16 cellular contexts compared by ENCODE assay signal in the genomic region with DNA sequence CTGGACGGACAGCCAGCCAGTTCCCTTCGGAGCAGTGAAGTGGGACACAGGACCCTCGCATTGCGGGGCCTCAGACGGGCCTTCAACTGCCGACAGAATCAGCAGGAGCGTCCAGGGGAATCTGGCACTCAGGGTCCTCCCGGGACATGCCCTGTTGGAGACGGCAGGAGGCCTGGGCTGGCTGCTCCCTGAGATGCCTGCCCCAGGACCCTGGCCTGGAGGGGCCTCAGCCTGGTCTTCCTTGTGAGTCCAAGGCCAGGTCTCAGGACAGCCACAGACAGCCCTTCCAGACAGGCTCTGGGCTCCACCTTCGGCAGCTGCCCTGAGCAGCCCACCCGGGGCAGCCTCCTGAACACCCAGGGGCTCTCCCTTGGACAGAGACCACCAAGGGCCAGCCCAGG. TPM values are rescaled to one million over a fixed set of nuclear protein-coding genes. Genes with fewer than 3 reads are reported as not detected.
A peak's percentile ranks its signal among the peaks of the same experiment; 100 is the strongest.
DNase-seq lines count a peak whose midpoint lies in the region; ATAC-seq, FAIRE-seq and TF ChIP-seq lines count a peak whose summit lies in the region.
"Had no signal": no experiment of that assay in that cellular context is flagged by ENCODE, and none has a peak within 500 bp of the region (broad histone marks: within the 10 kb centered on the region; RNA-seq: fewer than 3 reads in every experiment).

No MANE protein-coding gene starts in this region.

- H4K91ac ChIP-seq in H9 (ENCODE audit: insufficient read length, low read depth, low read length) = no peak overlapping the region

- H2BK20ac ChIP-seq in H9 (ENCODE audit: low read depth, low read length, poor library complexity, severe bottlenecking) = no peak overlapping the region

- H3K4me1 Mint-ChIP-seq in H9 = peaks cover 3 to 7% of the 10 kb centered on the region in 2 experiments; a peak in 2 of 4 replicates

- H3K56ac ChIP-seq in H9 (ENCODE audit: insufficient read length, low read depth, low read length) = no peak overlapping the region

- intact Hi-C loops in HepG2 (cut with micrococcal nuclease; ENCODE audit: unreplicated experiment) (no loop called here), prostate gland (cut with DNase I) (no loop called here)

- ATAC-seq in HepG2 (peak; percentile 6; the same call in 1 of the 3 replicates), HG03571 (IDR thresholded peaks at IDR 0.05; ENCODE audit: unreplicated experiment) (no peak)
- ATAC-seq: GM12878 had no signal

- TF ChIP-seq POLR2A in HepG2 (IDR thresholded peaks at IDR 0.05; ENCODE audit: insufficient read depth in 1 of 2, low read depth in 2 of 2, low read length in 2 of 2) = no peak
- no peak for TF ChIP-seq POLR2A in prostate gland (IDR thresholded peaks at IDR 0.05)

- CTCF ChIA-PET in HepG2 (lab: Yijun Ruan, JAX; ENCODE audit: low intra/inter-chr PET ratio, low total read pairs) = no interaction called here

- no peaks in the 10 kb centered on the region for H4K20me1 ChIP-seq in H9 (ENCODE audit: control insufficient read depth, insufficient read depth, insufficient read length)
- no peaks in the 10 kb centered on the region for H4K20me1 ChIP-seq in HepG2 (ENCODE audit: insufficient read depth, low read length)

- POLR2A ChIA-PET in HepG2 (lab: Yijun Ruan, JAX) = interaction anchor here (1.0 to 1.3 kb wide), 2 partner anchors 15 to 39 kb away, joined by 4 read pairs; a partner anchor contains a TSS

- H3K27ac ChIP-seq in H9 (ENCODE audit: insufficient read length, low read depth, low read length) = no peak overlapping the region
- peak overlapping the region; percentile 95 for H3K27ac ChIP-seq in VCaP
- no peak overlapping the region for H3K27ac ChIP-seq in HepG2 (ENCODE audit: extremely low read length, insufficient read depth, low read length)
- peak overlapping the region; percentile 41 to 80 for H3K27ac ChIP-seq in prostate gland
- H3K27ac ChIP-seq: SJCRH30 had no signal

- H2BK5ac ChIP-seq in H9 (ENCODE audit: insufficient read length, low read length) = no peak overlapping the region

- no peak overlapping the region for H2BK120ac ChIP-seq in H9 (ENCODE audit: low read depth, low read length, poor library complexity, severe bottlenecking)

- no peak overlapping the region for H3T11ph ChIP-seq in H9 (ENCODE audit: low read length)

- peaks cover 2% of the 10 kb centered on the region; the same call in 1 of the 2 replicates for H3K27me3 Mint-ChIP-seq in H9 (ENCODE audit: low read depth)
- H3K27me3 Mint-ChIP-seq: IgD-negative memory B cell had no signal

- in situ Hi-C loops in HepG2 (cut with HindIII; ENCODE audit: extremely low pct_ligation_motif_present, low pct_unique_long_range_greater_than_20kb) = no loop called here

- peaks cover 0 to 33% (median 27%) of the 10 kb centered on the region in 3 experiments for H3K36me3 Mint-ChIP-seq in H9 (ENCODE audit: insufficient read depth in 1 of 3, low read depth in 3 of 3)
- H3K36me3 Mint-ChIP-seq: IgD-negative memory B cell had no signal

- H3K4ac ChIP-seq in H9 (ENCODE audit: low read depth, low read length) = no peak overlapping the region

- peaks cover 15 to 18% of the 10 kb centered on the region in 2 experiments; a peak in 4 of 5 replicates for H3K36me3 ChIP-seq in HepG2 (replicated peaks in 1 of 2; ENCODE audit: control insufficient read depth in 1 of 2, insufficient read depth in 2 of 2, low read length in 2 of 2)
- peaks cover 0 to 9% of the 10 kb centered on the region in 2 donors for H3K36me3 ChIP-seq in prostate gland
- H3K36me3 ChIP-seq: SJCRH30 had no signal

- H3K27me3 ChIP-seq in H9 (ENCODE audit: insufficient read depth, low read length) (no peaks in the 10 kb centered on the region), HepG2 (ENCODE audit: control insufficient read depth in 1 of 2, insufficient read depth in 2 of 2, low read length in 2 of 2) (peaks cover 0 to 3% of the 10 kb centered on the region in 2 experiments; a peak in 1 of 5 replicates), prostate gland (replicated peaks; ENCODE audit: insufficient read depth) (no peaks in the 10 kb centered on the region)
- H3K27me3 ChIP-seq: BE2C had no signal

- H3K79me1 ChIP-seq in H9 (ENCODE audit: insufficient read depth, low read depth, low read length, poor library complexity, severe bottlenecking) = no peaks in the 10 kb centered on the region

- no peak for FAIRE-seq in HepG2 (lab: Jason Lieb, UNC)
- no peak for FAIRE-seq in urothelium cell line (lab: Jason Lieb, UNC)
- FAIRE-seq: GM12878, GM18507 had no signal

- no peak overlapping the region for H3K4me3 ChIP-seq in HepG2 (replicated peaks in 1 of 3; ENCODE audit: insufficient read depth in 1 of 3, low read depth in 2 of 3, low read length in 3 of 3)
- H3K4me3 ChIP-seq in prostate gland = no peak overlapping the region
- H3K4me3 ChIP-seq: GM12878, SJCRH30 had no signal

- TF ChIP-seq EP300 in HepG2 (IDR thresholded peaks at IDR 0.05; ENCODE audit: low read depth in 2 of 2, low read length in 2 of 2) = no peak
- TF ChIP-seq EP300 in HepG2 (CRISPR knock-in tag; IDR thresholded peaks at IDR 0.05; ENCODE audit: borderline replicate concordance) = no peak

- no peaks in the 10 kb centered on the region for H3K9me3 Mint-ChIP-seq in H9
- H3K9me3 Mint-ChIP-seq: IgD-negative memory B cell had no signal

- DNase-seq in H9 = no peak
- DNase-seq in HepG2 (ENCODE audit: low spot score) = no peak
- DNase-seq in prostate gland (ENCODE audit: low spot score) = no peak
- DNase-seq in stimulated activated naive CD4-positive, alpha-beta T cell treated with Interleukin-2 at 50 U/mL for 16 hours (lab: John Stamatoyannopoulos, UW) = no peak
- DNase-seq in urothelium cell line (ENCODE audit: low spot score) = no peak
- DNase-seq: BE2C, GOT3, NCI-H187, NCI-H526 treated with DMSO at 0.1 percent for 48 hours had no signal

- H3K79me2 ChIP-seq in H9 (ENCODE audit: insufficient read depth, low read length) (no peaks in the 10 kb centered on the region), HepG2 (ENCODE audit: insufficient read depth, low read length) (no peaks in the 10 kb centered on the region)

- BruUV-seq in HepG2 (replicated peaks; lab: Mats Ljungman, UMichigan) = no TSS peak

- no peak overlapping the region for H4K8ac ChIP-seq in H9 (replicated peaks; ENCODE audit: insufficient read length, low read depth, low read length)

- no peak overlapping the region for H3K23ac ChIP-seq in H9 (ENCODE audit: insufficient read length, low read depth, low read length)

- no CpG with 5 or more reads among the region's 11 CpGs for WGBS in H9 (ENCODE audit: extremely low coverage, insufficient read length, low lambda C conversion rate)
- 99% methylated on average over 7 of the region's 11 CpGs for WGBS in HepG2 (ENCODE audit: low lambda C conversion rate)
- 82% methylated on average over 10 of the region's 11 CpGs for WGBS in prostate gland

- no peak overlapping the region for H3K14ac ChIP-seq in H9 (ENCODE audit: insufficient read depth, low read length)

- H2BK15ac ChIP-seq in H9 (ENCODE audit: low read depth, low read length) = no peak overlapping the region

- no peak overlapping the region for H3K4me2 ChIP-seq in H9 (ENCODE audit: insufficient read depth, insufficient read length, low read length)
- H3K4me2 ChIP-seq in HepG2 (ENCODE audit: low read depth, low read length) = no peak overlapping the region

- TF ChIP-seq RAD21 in HepG2 (CRISPR knock-in tag; IDR thresholded peaks at IDR 0.05) = no peak

- no peaks in the 10 kb centered on the region for H3K4me1 ChIP-seq in H9 (ENCODE audit: insufficient read depth, low read length)
- H3K4me1 ChIP-seq in HepG2 (ENCODE audit: insufficient read depth, low read length) = peaks cover 18% of the 10 kb centered on the region
- H3K4me1 ChIP-seq in prostate gland (replicated peaks) = no peaks in the 10 kb centered on the region
- H3K4me1 ChIP-seq: BE2C had no signal

- no peak overlapping the region for H2AFZ ChIP-seq in H9 (ENCODE audit: low read length)
- H2AFZ ChIP-seq in HepG2 (ENCODE audit: low read length) = no peak overlapping the region

- no peaks in the 10 kb centered on the region for H3K23me2 ChIP-seq in H9 (ENCODE audit: insufficient read length, low read depth, low read length, poor library complexity, severe bottlenecking)

- no peak overlapping the region for H2BK12ac ChIP-seq in H9 (ENCODE audit: insufficient read length, low read depth, low read length)

- no peak overlapping the region for H3K18ac ChIP-seq in H9 (ENCODE audit: insufficient read length, low read depth, low read length)

- H3K9ac ChIP-seq in H9 (ENCODE audit: extremely low read depth, insufficient read length, low read length) = no peak overlapping the region
- H3K9ac ChIP-seq in HepG2 (ENCODE audit: insufficient read depth, low read depth, low read length) = no peak overlapping the region

- H3K4me3 Mint-ChIP-seq in H9 = no peak overlapping the region
- H3K4me3 Mint-ChIP-seq: IgD-negative memory B cell had no signal

- no peak overlapping the region for H4K5ac ChIP-seq in H9 (ENCODE audit: insufficient read length, low read depth, low read length)

- no peak for TF ChIP-seq CTCF in H9 (conservative IDR thresholded peaks at IDR 0.05)
- no peak for TF ChIP-seq CTCF in VCaP (conservative IDR thresholded peaks at IDR 0.05)
- TF ChIP-seq CTCF in HepG2 (CRISPR knock-in tag; IDR thresholded peaks at IDR 0.05) = no peak
- TF ChIP-seq CTCF in prostate gland (IDR thresholded peaks at IDR 0.05) = no peak

- no peak overlapping the region for H2AK5ac ChIP-seq in H9 (ENCODE audit: insufficient read length, low read length)

- H3K27ac Mint-ChIP-seq in H9 = peak overlapping the region in 2 of 3 experiments; percentile 68 to 79; a peak in 1 of 7 replicates
- H3K27ac Mint-ChIP-seq: IgD-negative memory B cell had no signal

- H3K9me3 ChIP-seq in H9 (ENCODE audit: control insufficient read depth, low read depth, low read length) (no peaks in the 10 kb centered on the region), HepG2 (ENCODE audit: low read length) (no peaks in the 10 kb centered on the region), prostate gland (no peaks in the 10 kb centered on the region)
- H3K9me3 ChIP-seq: BE2C, SJCRH30 had no signal

RNA-seq across cellular contexts. Expression of a gene that starts 14.6 kb away (rescaled TPM):
- 27.9 and 29.3 TPM in 2 replicates for total RNA-seq in H9 (2021)
- total RNA-seq in HepG2 (2016; rRNA removed; fragmentation: Illumina TruSeq; extraction: Trizol) = 8.4 and 10.1 TPM in 2 replicates
- 1.7 and 2.1 TPM in 2 replicates for total RNA-seq in HepG2 (2016; cell fraction: cytosol; rRNA removed; fragmentation: Illumina TruSeq; extraction: Trizol; ENCODE audit: low read depth)
- 6.8 and 10.0 TPM in 2 replicates for total RNA-seq in HepG2 (2016; cell fraction: insoluble cytoplasmic fraction; rRNA removed; fragmentation: Illumina TruSeq; extraction: Trizol)
- 2.8 and 4.3 TPM in 2 replicates for total RNA-seq in HepG2 (2016; cell fraction: membrane; rRNA removed; fragmentation: Illumina TruSeq; extraction: Trizol)
- total RNA-seq in HepG2 (2016; cell fraction: nucleus; rRNA removed; fragmentation: Illumina TruSeq; extraction: Trizol) = 12.8 and 18.4 TPM in 2 replicates
- 9.6 and 16.1 TPM in 2 replicates for polyA plus RNA-seq in HepG2 (2011; rRNA removed)
- polyA plus RNA-seq in HepG2 (2011; cell fraction: cytosol; rRNA removed) = 4.5 and 6.0 TPM in 2 replicates
- polyA plus RNA-seq in HepG2 (2011; cell fraction: nucleus; rRNA removed) = 39.6 and 48.2 TPM in 2 replicates
- polyA plus RNA-seq in HepG2 (2012) = 12.3 and 14.4 TPM in 2 replicates
- polyA plus RNA-seq in HepG2 (2016; cell fraction: cytosol; fragmentation: Illumina TruSeq; extraction: Trizol; ENCODE audit: low read depth) = 0.26 and 0.46 TPM in 2 replicates
- 5.2 and 6.9 TPM in 2 replicates for polyA plus RNA-seq in HepG2 (2016; cell fraction: insoluble cytoplasmic fraction; fragmentation: Illumina TruSeq; extraction: Trizol; ENCODE audit: low read depth)
- 0.43 and 0.84 TPM in 2 replicates for polyA plus RNA-seq in HepG2 (2016; cell fraction: membrane; fragmentation: Illumina TruSeq; extraction: Trizol; ENCODE audit: low read depth)
- 17.4 and 18.8 TPM in 2 replicates for polyA plus RNA-seq in HepG2 (2016; cell fraction: nucleus; fragmentation: Illumina TruSeq; extraction: Trizol; ENCODE audit: insufficient read depth, low read depth)
- 33.2 and 74.9 TPM in 2 replicates for polyA minus RNA-seq in HepG2 (2011; rRNA and poly(A)+ RNA removed; ENCODE audit: low replicate concordance)
- polyA minus RNA-seq in HepG2 (2011; cell fraction: cytosol; rRNA and poly(A)+ RNA removed) = 41.7 and 42.0 TPM in 2 replicates
- polyA minus RNA-seq in HepG2 (2011; cell fraction: nucleus; rRNA and poly(A)+ RNA removed) = 35.3 and 47.0 TPM in 2 replicates
- 10 to 100 TPM; 37.1 to 46.1 TPM for total RNA-seq in prostate gland

RNA-seq across cellular contexts. Expression of a gene that starts 34.7 kb away (rescaled TPM):
- 2.5 and 2.7 TPM in 2 replicates for total RNA-seq in H9 (2021)
- total RNA-seq in HepG2 (2016; rRNA removed; fragmentation: Illumina TruSeq; extraction: Trizol) = not detected in 2 replicates
- total RNA-seq in HepG2 (2016; cell fraction: cytosol; rRNA removed; fragmentation: Illumina TruSeq; extraction: Trizol; ENCODE audit: low read depth) = not detected in 2 replicates
- not detected in 2 replicates for total RNA-seq in HepG2 (2016; cell fraction: insoluble cytoplasmic fraction; rRNA removed; fragmentation: Illumina TruSeq; extraction: Trizol)
- total RNA-seq in HepG2 (2016; cell fraction: membrane; rRNA removed; fragmentation: Illumina TruSeq; extraction: Trizol) = not detected in 2 replicates
- not detected in 2 replicates for total RNA-seq in HepG2 (2016; cell fraction: nucleus; rRNA removed; fragmentation: Illumina TruSeq; extraction: Trizol)
- 0.07 and 0.13 TPM in 2 replicates for polyA plus RNA-seq in HepG2 (2011; rRNA removed)
- 0.19 and 0.23 TPM in 2 replicates for polyA plus RNA-seq in HepG2 (2011; cell fraction: cytosol; rRNA removed)
- polyA plus RNA-seq in HepG2 (2011; cell fraction: nucleus; rRNA removed) = 0.45 and 0.48 TPM in 2 replicates
- polyA plus RNA-seq in HepG2 (2012) = 0.05 TPM in 1 of 2 replicates, not detected in the other
- not detected in 2 replicates for polyA plus RNA-seq in HepG2 (2016; cell fraction: cytosol; fragmentation: Illumina TruSeq; extraction: Trizol; ENCODE audit: low read depth)
- polyA plus RNA-seq in HepG2 (2016; cell fraction: insoluble cytoplasmic fraction; fragmentation: Illumina TruSeq; extraction: Trizol; ENCODE audit: low read depth) = not detected in 2 replicates
- polyA plus RNA-seq in HepG2 (2016; cell fraction: membrane; fragmentation: Illumina TruSeq; extraction: Trizol; ENCODE audit: low read depth) = not detected in 2 replicates
- polyA plus RNA-seq in HepG2 (2016; cell fraction: nucleus; fragmentation: Illumina TruSeq; extraction: Trizol; ENCODE audit: insufficient read depth, low read depth) = not detected in 2 replicates
- 0.10 and 0.84 TPM in 2 replicates for polyA minus RNA-seq in HepG2 (2011; rRNA and poly(A)+ RNA removed; ENCODE audit: low replicate concordance)
- not detected in 2 replicates for polyA minus RNA-seq in HepG2 (2011; cell fraction: cytosol; rRNA and poly(A)+ RNA removed)
- not detected in 2 replicates for polyA minus RNA-seq in HepG2 (2011; cell fraction: nucleus; rRNA and poly(A)+ RNA removed)
- total RNA-seq in prostate gland = 10 to 100 TPM in 1 of 2 donors, 1 to 10 TPM in 1; 1.8 to 12.1 TPM

RNA-seq across cellular contexts. Expression of a gene that starts 38.3 kb away (rescaled TPM):
- total RNA-seq in H9 (2021) (14.3 and 14.8 TPM in 2 replicates), HepG2 (2016; rRNA removed; fragmentation: Illumina TruSeq; extraction: Trizol) (11.6 and 12.4 TPM in 2 replicates), prostate gland (10 to 100 TPM; 18.4 to 27.9 TPM)
- 2.2 and 2.3 TPM in 2 replicates for total RNA-seq in HepG2 (2016; cell fraction: cytosol; rRNA removed; fragmentation: Illumina TruSeq; extraction: Trizol; ENCODE audit: low read depth)
- 9.6 and 12.4 TPM in 2 replicates for total RNA-seq in HepG2 (2016; cell fraction: insoluble cytoplasmic fraction; rRNA removed; fragmentation: Illumina TruSeq; extraction: Trizol)
- 6.9 and 7.8 TPM in 2 replicates for total RNA-seq in HepG2 (2016; cell fraction: membrane; rRNA removed; fragmentation: Illumina TruSeq; extraction: Trizol)
- 7.8 and 10.3 TPM in 2 replicates for total RNA-seq in HepG2 (2016; cell fraction: nucleus; rRNA removed; fragmentation: Illumina TruSeq; extraction: Trizol)
- polyA plus RNA-seq in HepG2 (2011; rRNA removed) = 10.6 and 11.5 TPM in 2 replicates
- polyA plus RNA-seq in HepG2 (2011; cell fraction: cytosol; rRNA removed) = 8.5 and 9.9 TPM in 2 replicates
- 20.2 and 24.4 TPM in 2 replicates for polyA plus RNA-seq in HepG2 (2011; cell fraction: nucleus; rRNA removed)
- 6.9 and 8.7 TPM in 2 replicates for polyA plus RNA-seq in HepG2 (2012)
- polyA plus RNA-seq in HepG2 (2016; cell fraction: cytosol; fragmentation: Illumina TruSeq; extraction: Trizol; ENCODE audit: low read depth) = 1.5 TPM in 2 replicates
- polyA plus RNA-seq in HepG2 (2016; cell fraction: insoluble cytoplasmic fraction; fragmentation: Illumina TruSeq; extraction: Trizol; ENCODE audit: low read depth) = 9.6 and 12.8 TPM in 2 replicates
- 3.9 and 4.4 TPM in 2 replicates for polyA plus RNA-seq in HepG2 (2016; cell fraction: membrane; fragmentation: Illumina TruSeq; extraction: Trizol; ENCODE audit: low read depth)
- polyA plus RNA-seq in HepG2 (2016; cell fraction: nucleus; fragmentation: Illumina TruSeq; extraction: Trizol; ENCODE audit: insufficient read depth, low read depth) = 17.0 TPM in 2 replicates
- polyA minus RNA-seq in HepG2 (2011; rRNA and poly(A)+ RNA removed; ENCODE audit: low replicate concordance) = 9.4 and 15.1 TPM in 2 replicates
- 6.5 and 6.7 TPM in 2 replicates for polyA minus RNA-seq in HepG2 (2011; cell fraction: cytosol; rRNA and poly(A)+ RNA removed)
- 5.6 and 6.2 TPM in 2 replicates for polyA minus RNA-seq in HepG2 (2011; cell fraction: nucleus; rRNA and poly(A)+ RNA removed)

RNA-seq across cellular contexts. Expression of a gene that starts 41.1 kb away (rescaled TPM):
- 0.70 and 0.79 TPM in 2 replicates for total RNA-seq in H9 (2021)
- not detected in 2 replicates for total RNA-seq in HepG2 (2016; rRNA removed; fragmentation: Illumina TruSeq; extraction: Trizol)
- total RNA-seq in HepG2 (2016; cell fraction: cytosol; rRNA removed; fragmentation: Illumina TruSeq; extraction: Trizol; ENCODE audit: low read depth) = not detected in 2 replicates
- not detected in 2 replicates for total RNA-seq in HepG2 (2016; cell fraction: insoluble cytoplasmic fraction; rRNA removed; fragmentation: Illumina TruSeq; extraction: Trizol)
- not detected in 2 replicates for total RNA-seq in HepG2 (2016; cell fraction: membrane; rRNA removed; fragmentation: Illumina TruSeq; extraction: Trizol)
- not detected in 2 replicates for total RNA-seq in HepG2 (2016; cell fraction: nucleus; rRNA removed; fragmentation: Illumina TruSeq; extraction: Trizol)
- 0.09 TPM in 1 of 2 replicates, not detected in the other for polyA plus RNA-seq in HepG2 (2011; rRNA removed)
- polyA plus RNA-seq in HepG2 (2011; cell fraction: cytosol; rRNA removed) = not detected in 2 replicates
- 0.10 and 0.37 TPM in 2 replicates for polyA plus RNA-seq in HepG2 (2011; cell fraction: nucleus; rRNA removed)
- polyA plus RNA-seq in HepG2 (2012) = 0.17 TPM in 1 of 2 replicates, not detected in the other
- not detected in 2 replicates for polyA plus RNA-seq in HepG2 (2016; cell fraction: cytosol; fragmentation: Illumina TruSeq; extraction: Trizol; ENCODE audit: low read depth)
- polyA plus RNA-seq in HepG2 (2016; cell fraction: insoluble cytoplasmic fraction; fragmentation: Illumina TruSeq; extraction: Trizol; ENCODE audit: low read depth) = not detected in 2 replicates
- polyA plus RNA-seq in HepG2 (2016; cell fraction: membrane; fragmentation: Illumina TruSeq; extraction: Trizol; ENCODE audit: low read depth) = not detected in 2 replicates
- not detected in 2 replicates for polyA plus RNA-seq in HepG2 (2016; cell fraction: nucleus; fragmentation: Illumina TruSeq; extraction: Trizol; ENCODE audit: insufficient read depth, low read depth)
- polyA minus RNA-seq in HepG2 (2011; rRNA and poly(A)+ RNA removed; ENCODE audit: low replicate concordance) = 0.28 TPM in 1 of 2 replicates, not detected in the other
- polyA minus RNA-seq in HepG2 (2011; cell fraction: cytosol; rRNA and poly(A)+ RNA removed) = not detected in 2 replicates
- not detected in 2 replicates for polyA minus RNA-seq in HepG2 (2011; cell fraction: nucleus; rRNA and poly(A)+ RNA removed)
- 1 to 10 TPM in 1 of 2 donors, under 1 TPM in 1; 0.34 to 1.6 TPM for total RNA-seq in prostate gland
- total RNA-seq: GM12878, RPMI7951, SJCRH30 had no signal
- polyA plus RNA-seq: GM12878 had no signal

RNA-seq across cellular contexts. Expression of a gene that starts 51.5 kb away (rescaled TPM):
- total RNA-seq in H9 (2021) (0.44 and 0.46 TPM in 2 replicates), HepG2 (2016; rRNA removed; fragmentation: Illumina TruSeq; extraction: Trizol) (not detected in 2 replicates), prostate gland (1 to 10 TPM in 1 of 2 donors, under 1 TPM in 1; 0.77 to 1.1 TPM)
- not detected in 2 replicates for total RNA-seq in HepG2 (2016; cell fraction: cytosol; rRNA removed; fragmentation: Illumina TruSeq; extraction: Trizol; ENCODE audit: low read depth)
- not detected in 2 replicates for total RNA-seq in HepG2 (2016; cell fraction: insoluble cytoplasmic fraction; rRNA removed; fragmentation: Illumina TruSeq; extraction: Trizol)
- total RNA-seq in HepG2 (2016; cell fraction: membrane; rRNA removed; fragmentation: Illumina TruSeq; extraction: Trizol) = not detected in 2 replicates
- total RNA-seq in HepG2 (2016; cell fraction: nucleus; rRNA removed; fragmentation: Illumina TruSeq; extraction: Trizol) = not detected in 2 replicates
- 0.07 and 0.08 TPM in 2 replicates for polyA plus RNA-seq in HepG2 (2011; rRNA removed)
- polyA plus RNA-seq in HepG2 (2011; cell fraction: cytosol; rRNA removed) = 0.05 and 0.08 TPM in 2 replicates
- 0.27 and 0.42 TPM in 2 replicates for polyA plus RNA-seq in HepG2 (2011; cell fraction: nucleus; rRNA removed)
- polyA plus RNA-seq in HepG2 (2012) = 0.09 and 0.11 TPM in 2 replicates
- polyA plus RNA-seq in HepG2 (2016; cell fraction: cytosol; fragmentation: Illumina TruSeq; extraction: Trizol; ENCODE audit: low read depth) = not detected in 2 replicates
- polyA plus RNA-seq in HepG2 (2016; cell fraction: insoluble cytoplasmic fraction; fragmentation: Illumina TruSeq; extraction: Trizol; ENCODE audit: low read depth) = not detected in 2 replicates
- polyA plus RNA-seq in HepG2 (2016; cell fraction: membrane; fragmentation: Illumina TruSeq; extraction: Trizol; ENCODE audit: low read depth) = not detected in 2 replicates
- not detected in 2 replicates for polyA plus RNA-seq in HepG2 (2016; cell fraction: nucleus; fragmentation: Illumina TruSeq; extraction: Trizol; ENCODE audit: insufficient read depth, low read depth)
- polyA minus RNA-seq in HepG2 (2011; rRNA and poly(A)+ RNA removed; ENCODE audit: low replicate concordance) = 0.18 and 9.4 TPM in 2 replicates
- polyA minus RNA-seq in HepG2 (2011; cell fraction: cytosol; rRNA and poly(A)+ RNA removed) = not detected in 2 replicates
- 0.12 and 0.13 TPM in 2 replicates for polyA minus RNA-seq in HepG2 (2011; cell fraction: nucleus; rRNA and poly(A)+ RNA removed)

Comparison
In these comparisons a context has a peak if more than half of its experiments do, and no peak if none do; other contexts are left out.
1. H3K27ac ChIP-seq: peak in VCaP (single experiment) and prostate gland (2 of 2); none in H9 (single experiment) and HepG2 (single experiment).